ENCODE assay signal across 1 cellular context in the genomic region with DNA sequence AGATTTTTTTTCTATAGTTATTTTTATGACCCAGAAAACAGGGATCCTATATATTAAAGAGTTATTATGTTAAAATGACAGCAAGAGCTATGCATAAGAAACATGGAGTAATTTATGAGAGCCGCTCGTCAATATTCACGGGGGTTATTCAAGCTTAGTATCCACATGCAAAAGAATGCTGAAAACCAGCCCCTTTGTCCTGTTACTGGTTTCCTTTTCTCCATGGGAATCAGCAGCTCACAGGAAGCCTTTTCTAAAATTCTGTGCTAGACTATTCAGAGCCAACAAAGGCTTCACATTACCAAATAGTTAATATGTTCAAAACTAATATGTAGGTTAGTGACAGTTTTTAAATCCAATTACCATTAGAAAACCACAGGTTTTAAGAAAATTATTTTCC.
TF ChIP-seq lines count a peak whose summit lies in the region.

No MANE protein-coding gene starts in this region.

TF ChIP-seq in HepG2, 621 proteins besides CTCF, POLR2A, EP300 and RAD21:
- TF ChIP-seq MBD4 (IDR thresholded peaks at IDR 0.05; ENCODE audit: borderline replicate concordance, low read length) (no peak), KDM6A (CRISPR knock-in tag; IDR thresholded peaks at IDR 0.05; ENCODE audit: low read depth) (no peak), PAF1 (CRISPR knock-in tag; IDR thresholded peaks at IDR 0.05) (no peak), BHLHE40 (IDR thresholded peaks at IDR 0.05; ENCODE audit: low read length) (no peak), REPIN1 (CRISPR knock-in tag; IDR thresholded peaks at IDR 0.05; ENCODE audit: borderline replicate concordance, low read depth) (no peak), ZFY (CRISPR knock-in tag; IDR thresholded peaks at IDR 0.05) (no peak), ZNF773 (CRISPR knock-in tag; IDR thresholded peaks at IDR 0.05; ENCODE audit: borderline replicate concordance) (no peak), MED1 (CRISPR knock-in tag; IDR thresholded peaks at IDR 0.05) (no peak), TCF7L2 (IDR thresholded peaks at IDR 0.05; ENCODE audit: low read depth, low read length) (no peak), CBFB (CRISPR knock-in tag; IDR thresholded peaks at IDR 0.05) (no peak), SRSF4 (IDR thresholded peaks at IDR 0.05; ENCODE audit: low read depth, low read length, poor library complexity, severe bottlenecking) (no peak), GLI4 (CRISPR knock-in tag; IDR thresholded peaks at IDR 0.05; ENCODE audit: borderline replicate concordance) (no peak), MIER2 (CRISPR knock-in tag; IDR thresholded peaks at IDR 0.05) (no peak), HOXA3 (CRISPR knock-in tag; IDR thresholded peaks at IDR 0.05) (no peak)
- TF ChIP-seq, protein P1, sequence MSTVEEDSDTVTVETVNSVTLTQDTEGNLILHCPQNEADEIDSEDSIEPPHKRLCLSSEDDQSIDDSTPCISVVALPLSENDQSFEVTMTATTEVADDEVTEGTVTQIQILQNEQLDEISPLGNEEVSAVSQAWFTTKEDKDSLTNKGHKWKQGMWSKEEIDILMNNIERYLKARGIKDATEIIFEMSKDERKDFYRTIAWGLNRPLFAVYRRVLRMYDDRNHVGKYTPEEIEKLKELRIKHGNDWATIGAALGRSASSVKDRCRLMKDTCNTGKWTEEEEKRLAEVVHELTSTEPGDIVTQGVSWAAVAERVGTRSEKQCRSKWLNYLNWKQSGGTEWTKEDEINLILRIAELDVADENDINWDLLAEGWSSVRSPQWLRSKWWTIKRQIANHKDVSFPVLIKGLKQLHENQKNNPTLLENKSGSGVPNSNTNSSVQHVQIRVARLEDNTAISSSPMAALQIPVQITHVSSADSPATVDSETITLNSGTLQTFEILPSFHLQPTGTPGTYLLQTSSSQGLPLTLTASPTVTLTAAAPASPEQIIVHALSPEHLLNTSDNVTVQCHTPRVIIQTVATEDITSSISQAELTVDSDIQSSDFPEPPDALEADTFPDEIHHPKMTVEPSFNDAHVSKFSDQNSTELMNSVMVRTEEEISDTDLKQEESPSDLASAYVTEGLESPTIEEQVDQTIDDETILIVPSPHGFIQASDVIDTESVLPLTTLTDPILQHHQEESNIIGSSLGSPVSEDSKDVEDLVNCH (CRISPR knock-in tag; IDR thresholded peaks at IDR 0.05): no peak
- TF ChIP-seq, protein P2, sequence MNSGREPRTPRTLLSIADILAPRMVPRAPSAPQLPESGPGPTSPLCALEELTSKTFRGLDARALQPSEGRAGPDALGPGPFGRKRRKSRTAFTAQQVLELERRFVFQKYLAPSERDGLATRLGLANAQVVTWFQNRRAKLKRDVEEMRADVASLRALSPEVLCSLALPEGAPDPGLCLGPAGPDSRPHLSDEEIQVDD (CRISPR knock-in tag; IDR thresholded peaks at IDR 0.05; ENCODE audit: borderline replicate concordance): no peak
- TF ChIP-seq, protein P3, sequence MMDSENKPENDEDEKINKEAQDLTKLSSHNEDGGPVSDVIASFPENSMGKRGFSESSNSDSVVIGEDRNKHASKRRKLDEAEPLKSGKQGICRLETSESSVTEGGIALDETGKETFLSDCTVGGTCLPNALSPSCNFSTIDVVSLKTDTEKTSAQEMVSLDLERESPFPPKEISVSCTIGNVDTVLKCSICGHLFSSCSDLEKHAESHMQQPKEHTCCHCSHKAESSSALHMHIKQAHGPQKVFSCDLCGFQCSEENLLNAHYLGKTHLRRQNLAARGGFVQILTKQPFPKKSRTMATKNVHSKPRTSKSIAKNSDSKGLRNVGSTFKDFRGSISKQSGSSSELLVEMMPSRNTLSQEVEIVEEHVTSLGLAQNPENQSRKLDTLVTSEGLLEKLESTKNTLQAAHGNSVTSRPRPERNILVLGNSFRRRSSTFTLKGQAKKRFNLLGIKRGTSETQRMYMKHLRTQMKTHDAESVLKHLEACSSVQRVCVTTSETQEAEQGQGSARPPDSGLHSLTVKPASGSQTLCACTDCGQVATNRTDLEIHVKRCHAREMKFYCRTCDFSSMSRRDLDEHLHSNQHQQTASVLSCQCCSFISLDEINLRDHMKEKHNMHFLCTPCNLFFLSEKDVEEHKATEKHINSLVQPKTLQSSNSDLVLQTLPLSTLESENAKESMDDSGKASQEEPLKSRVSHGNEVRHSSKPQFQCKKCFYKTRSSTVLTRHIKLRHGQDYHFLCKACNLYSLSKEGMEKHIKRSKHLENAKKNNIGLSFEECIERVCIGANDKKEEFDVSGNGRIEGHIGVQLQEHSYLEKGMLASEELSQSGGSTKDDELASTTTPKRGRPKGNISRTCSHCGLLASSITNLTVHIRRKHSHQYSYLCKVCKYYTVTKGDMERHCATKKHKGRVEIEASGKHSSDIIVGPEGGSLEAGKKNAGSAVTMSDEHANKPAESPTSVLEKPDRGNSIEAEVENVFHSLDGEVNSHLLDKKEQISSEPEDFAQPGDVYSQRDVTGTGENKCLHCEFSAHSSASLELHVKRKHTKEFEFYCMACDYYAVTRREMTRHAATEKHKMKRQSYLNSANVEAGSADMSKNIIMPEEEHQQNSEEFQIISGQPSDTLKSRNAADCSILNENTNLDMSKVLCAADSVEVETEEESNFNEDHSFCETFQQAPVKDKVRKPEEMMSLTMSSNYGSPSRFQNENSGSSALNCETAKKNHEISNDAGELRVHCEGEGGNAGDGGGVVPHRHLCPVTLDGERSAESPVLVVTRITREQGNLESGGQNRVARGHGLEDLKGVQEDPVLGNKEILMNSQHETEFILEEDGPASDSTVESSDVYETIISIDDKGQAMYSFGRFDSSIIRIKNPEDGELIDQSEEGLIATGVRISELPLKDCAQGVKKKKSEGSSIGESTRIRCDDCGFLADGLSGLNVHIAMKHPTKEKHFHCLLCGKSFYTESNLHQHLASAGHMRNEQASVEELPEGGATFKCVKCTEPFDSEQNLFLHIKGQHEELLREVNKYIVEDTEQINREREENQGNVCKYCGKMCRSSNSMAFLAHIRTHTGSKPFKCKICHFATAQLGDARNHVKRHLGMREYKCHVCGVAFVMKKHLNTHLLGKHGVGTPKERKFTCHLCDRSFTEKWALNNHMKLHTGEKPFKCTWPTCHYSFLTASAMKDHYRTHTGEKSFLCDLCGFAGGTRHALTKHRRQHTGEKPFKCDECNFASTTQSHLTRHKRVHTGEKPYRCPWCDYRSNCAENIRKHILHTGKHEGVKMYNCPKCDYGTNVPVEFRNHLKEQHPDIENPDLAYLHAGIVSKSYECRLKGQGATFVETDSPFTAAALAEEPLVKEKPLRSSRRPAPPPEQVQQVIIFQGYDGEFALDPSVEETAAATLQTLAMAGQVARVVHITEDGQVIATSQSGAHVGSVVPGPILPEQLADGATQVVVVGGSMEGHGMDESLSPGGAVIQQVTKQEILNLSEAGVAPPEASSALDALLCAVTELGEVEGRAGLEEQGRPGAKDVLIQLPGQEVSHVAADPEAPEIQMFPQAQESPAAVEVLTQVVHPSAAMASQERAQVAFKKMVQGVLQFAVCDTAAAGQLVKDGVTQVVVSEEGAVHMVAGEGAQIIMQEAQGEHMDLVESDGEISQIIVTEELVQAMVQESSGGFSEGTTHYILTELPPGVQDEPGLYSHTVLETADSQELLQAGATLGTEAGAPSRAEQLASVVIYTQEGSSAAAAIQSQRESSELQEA (CRISPR knock-in tag; IDR thresholded peaks at IDR 0.05; ENCODE audit: not compliant biosample characterization): no peak
- TF ChIP-seq, protein P4, sequence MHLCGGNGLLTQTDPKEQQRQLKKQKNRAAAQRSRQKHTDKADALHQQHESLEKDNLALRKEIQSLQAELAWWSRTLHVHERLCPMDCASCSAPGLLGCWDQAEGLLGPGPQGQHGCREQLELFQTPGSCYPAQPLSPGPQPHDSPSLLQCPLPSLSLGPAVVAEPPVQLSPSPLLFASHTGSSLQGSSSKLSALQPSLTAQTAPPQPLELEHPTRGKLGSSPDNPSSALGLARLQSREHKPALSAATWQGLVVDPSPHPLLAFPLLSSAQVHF (CRISPR knock-in tag; IDR thresholded peaks at IDR 0.05): no peak
